In the genomic region with DNA sequence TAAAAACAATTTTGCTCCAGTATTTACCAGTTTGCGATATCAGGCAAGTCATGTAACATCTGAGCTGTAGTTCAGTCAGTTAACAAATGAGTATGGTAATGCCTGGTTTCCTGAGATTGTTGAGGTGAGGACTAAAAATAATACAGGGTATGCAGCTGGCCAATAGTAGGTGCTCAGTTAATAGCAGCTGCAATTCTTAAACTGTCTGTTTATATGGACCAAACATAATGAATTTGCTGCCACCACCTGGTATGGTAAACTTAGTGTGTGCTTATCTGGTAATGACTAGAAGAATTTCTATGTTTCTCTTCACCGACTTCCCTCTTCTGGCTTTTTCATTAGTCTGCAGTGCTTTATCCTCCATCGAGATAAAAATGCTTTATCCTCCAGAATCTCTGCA, we compare ENCODE assay signal across 2 cellular contexts.
A peak's percentile ranks its signal among the peaks of the same experiment; 100 is the strongest.
TF ChIP-seq lines count a peak whose summit lies in the region.

No MANE protein-coding gene starts in this region.

TF ChIP-seq in HEK293, 187 proteins besides CTCF, POLR2A, EP300 and RAD21:
- no peak for TF ChIP-seq ZNF776 (tag by site-specific recombination; IDR thresholded peaks at IDR 0.05; ENCODE audit: borderline replicate concordance)
- no peak for TF ChIP-seq ZNF121 (tag by site-specific recombination; IDR thresholded peaks at IDR 0.05)
- TF ChIP-seq ZNF664 (tag by site-specific recombination; IDR thresholded peaks at IDR 0.05), result peak; percentile 89
- no peak for TF ChIP-seq WT1 (tag by site-specific recombination; IDR thresholded peaks at IDR 0.05)
- no peak for TF ChIP-seq ZNF23 (tag by site-specific recombination; IDR thresholded peaks at IDR 0.05; ENCODE audit: borderline replicate concordance)

TF ChIP-seq in endothelial cell of umbilical vein, 7 proteins besides CTCF, POLR2A, EP300 and RAD21:
- TF ChIP-seq POLR2AphosphoS5 (IDR thresholded peaks at IDR 0.05; ENCODE audit: insufficient read depth, low read depth, low read length) (no peak), EZH2 (IDR thresholded peaks at IDR 0.05; ENCODE audit: borderline replicate concordance, low read depth, low read length, severe bottlenecking) (no peak)
